11 cellular contexts compared by ENCODE assay signal in genomic region chr4:16764622-16765021, GRCh38.
A peak's percentile ranks its signal among the peaks of the same experiment; 100 is the strongest.
DNase-seq lines count a peak whose midpoint lies in the region; ATAC-seq, FAIRE-seq and TF ChIP-seq lines count a peak whose summit lies in the region.
"Had no signal": no experiment of that assay in that cellular context is flagged by ENCODE, and none has a peak within 500 bp of the region (broad histone marks: within the 10 kb centered on the region; RNA-seq: fewer than 3 reads in every experiment).

No MANE protein-coding gene starts in this region.

- H3K27ac ChIP-seq in GM23248: no peak overlapping the region
- no peak overlapping the region for H3K27ac ChIP-seq in neural cell (ENCODE audit: low read length)
- no peak overlapping the region for H3K27ac ChIP-seq in pancreas
- H3K27ac ChIP-seq: neutrophil had no signal

- H3F3A ChIP-seq in GM23248 (ENCODE audit: insufficient read depth) (peaks cover 31% of the 10 kb centered on the region), neural cell (ENCODE audit: insufficient read depth, low read length, poor library complexity, severe bottlenecking) (no peaks in the 10 kb centered on the region)

- H3K4me2 ChIP-seq in GM23248 (ENCODE audit: unreplicated experiment): no peak overlapping the region
- H3K4me2 ChIP-seq in neural cell (ENCODE audit: low read length): no peak overlapping the region

- intact Hi-C loops in pancreas (cut with DNase I): no loop called here

- 84 to 86% methylated on average over 6 of the region's 6 CpGs for WGBS in GM23248 (ENCODE audit: low coverage in 1 of 2, low lambda C conversion rate in 2 of 2, missing lambda C conversion rate in 2 of 2), 2 experiments
- WGBS in pancreas, 2 donors: 63 to 69% methylated on average over 6 of the region's 6 CpGs

- peak; percentile 27 for TF ChIP-seq RAD21 in neural cell (conservative IDR thresholded peaks at IDR 0.05)

- TF ChIP-seq EP300 in neural cell (conservative IDR thresholded peaks at IDR 0.05; ENCODE audit: poor library complexity, severe bottlenecking): no peak

- ATAC-seq in activated CD4-positive, CD25-positive, alpha-beta regulatory T cell treated with anti-CD3 and anti-CD28 coated beads, Interleukin-2, amount 50 U/mL, for 24 hours: no peak
- ATAC-seq in pancreas: no peak
- ATAC-seq: stimulated activated naive B cell treated with anti-CD40 and anti-IgM and Interleukin-4, amounts not matched to agents 10 μg/mL and 1 μg/mL and 100 μg/mL, for 72 hours had no signal

- no peak overlapping the region for H2AFZ ChIP-seq in GM23248
- H2AFZ ChIP-seq in neural cell (ENCODE audit: low read depth, low read length): no peak overlapping the region

- peak; percentile 36 for TF ChIP-seq CTCF in fibroblast of mammary gland (conservative IDR thresholded peaks at IDR 0.05; ENCODE audit: control insufficient read depth, insufficient read depth, low read depth, low read length)
- peak; percentile 26 for TF ChIP-seq CTCF in neural cell (IDR thresholded peaks at IDR 0.05; ENCODE audit: poor library complexity, severe bottlenecking)
- TF ChIP-seq CTCF in pancreas (IDR thresholded peaks at IDR 0.05): no peak

- no peak overlapping the region for H3K9ac ChIP-seq in GM23248
- no peak overlapping the region for H3K9ac ChIP-seq in neural cell (ENCODE audit: low read length)

- H3K4me1 ChIP-seq in GM23248 (ENCODE audit: insufficient read depth) (peaks cover 28% of the 10 kb centered on the region), pancreas (no peaks in the 10 kb centered on the region)

- no peak overlapping the region for H3K4me3 ChIP-seq in GM23248
- no peak overlapping the region for H3K4me3 ChIP-seq in fibroblast of mammary gland (ENCODE audit: control insufficient read depth, low read depth, low read length)
- H3K4me3 ChIP-seq in neural cell (ENCODE audit: low read length): no peak overlapping the region
- no peak overlapping the region for H3K4me3 ChIP-seq in pancreas

- in situ Hi-C loops in GM23248 (cut with MboI) (no loop called here), SK-MEL-5 (cut with HindIII; ENCODE audit: low pct_unique_long_range_greater_than_20kb, low sequenced_read_pairs) (no loop called here)

- H3K9me2 ChIP-seq in GM23248 (ENCODE audit: insufficient read depth): no peaks in the 10 kb centered on the region
- no peaks in the 10 kb centered on the region for H3K9me2 ChIP-seq in neural cell (ENCODE audit: insufficient read depth, low read length)

- H4K20me1 ChIP-seq in GM23248 (ENCODE audit: insufficient read depth) (no peaks in the 10 kb centered on the region), neural cell (ENCODE audit: insufficient read depth) (no peaks in the 10 kb centered on the region)

- H3K79me2 ChIP-seq in GM23248 (ENCODE audit: insufficient read depth) (peaks cover 28% of the 10 kb centered on the region), neural cell (replicated peaks; ENCODE audit: insufficient read depth, low read length) (no peaks in the 10 kb centered on the region)

- H3K36me3 ChIP-seq in GM23248 (ENCODE audit: low read depth): no peaks in the 10 kb centered on the region
- H3K36me3 ChIP-seq in neural cell (ENCODE audit: insufficient read depth, low read length): no peaks in the 10 kb centered on the region
- no peaks in the 10 kb centered on the region for H3K36me3 ChIP-seq in pancreas
- H3K36me3 ChIP-seq: neutrophil had no signal

- FAIRE-seq in pancreas (lab: Jason Lieb, UNC): no peak

- DNase-seq in GM23248 (peak; percentile 40), SK-MEL-5 (ENCODE audit: low read depth, low spot score) (peak; percentile 56), fibroblast of mammary gland (ENCODE audit: low read depth) (peak; percentile 25), pancreas (no peak)
- DNase-seq in activated naive CD4-positive, alpha-beta T cell (lab: John Stamatoyannopoulos, UW): no peak
- DNase-seq: islet precursor cell; NCI-H1417; stimulated activated naive B cell treated with anti-CD40 and anti-IgM and Interleukin-4, amounts not matched to agents 10 μg/mL and 1 μg/mL and 100 μg/mL, for 72 hours had no signal

- H3K27me3 ChIP-seq in GM23248 (replicated peaks; ENCODE audit: insufficient read depth) (no peaks in the 10 kb centered on the region), neural cell (ENCODE audit: insufficient read depth, low read depth, low read length) (no peaks in the 10 kb centered on the region), pancreas (no peaks in the 10 kb centered on the region)

- no peaks in the 10 kb centered on the region for H3K9me3 ChIP-seq in GM23248 (ENCODE audit: low read depth)
- no peaks in the 10 kb centered on the region for H3K9me3 ChIP-seq in neural cell (ENCODE audit: low read length)
- H3K9me3 ChIP-seq in pancreas: no peaks in the 10 kb centered on the region
- H3K9me3 ChIP-seq: neutrophil had no signal

TF ChIP-seq in neural cell, 6 proteins besides CTCF, POLR2A, EP300 and RAD21:
- no peak for TF ChIP-seq MXI1 (conservative IDR thresholded peaks at IDR 0.05; ENCODE audit: poor library complexity, severe bottlenecking)
- TF ChIP-seq EZH2 (IDR thresholded peaks at IDR 0.05; ENCODE audit: borderline replicate concordance, insufficient read depth, low read length, poor library complexity, severe bottlenecking): no peak
- TF ChIP-seq, protein P1, sequence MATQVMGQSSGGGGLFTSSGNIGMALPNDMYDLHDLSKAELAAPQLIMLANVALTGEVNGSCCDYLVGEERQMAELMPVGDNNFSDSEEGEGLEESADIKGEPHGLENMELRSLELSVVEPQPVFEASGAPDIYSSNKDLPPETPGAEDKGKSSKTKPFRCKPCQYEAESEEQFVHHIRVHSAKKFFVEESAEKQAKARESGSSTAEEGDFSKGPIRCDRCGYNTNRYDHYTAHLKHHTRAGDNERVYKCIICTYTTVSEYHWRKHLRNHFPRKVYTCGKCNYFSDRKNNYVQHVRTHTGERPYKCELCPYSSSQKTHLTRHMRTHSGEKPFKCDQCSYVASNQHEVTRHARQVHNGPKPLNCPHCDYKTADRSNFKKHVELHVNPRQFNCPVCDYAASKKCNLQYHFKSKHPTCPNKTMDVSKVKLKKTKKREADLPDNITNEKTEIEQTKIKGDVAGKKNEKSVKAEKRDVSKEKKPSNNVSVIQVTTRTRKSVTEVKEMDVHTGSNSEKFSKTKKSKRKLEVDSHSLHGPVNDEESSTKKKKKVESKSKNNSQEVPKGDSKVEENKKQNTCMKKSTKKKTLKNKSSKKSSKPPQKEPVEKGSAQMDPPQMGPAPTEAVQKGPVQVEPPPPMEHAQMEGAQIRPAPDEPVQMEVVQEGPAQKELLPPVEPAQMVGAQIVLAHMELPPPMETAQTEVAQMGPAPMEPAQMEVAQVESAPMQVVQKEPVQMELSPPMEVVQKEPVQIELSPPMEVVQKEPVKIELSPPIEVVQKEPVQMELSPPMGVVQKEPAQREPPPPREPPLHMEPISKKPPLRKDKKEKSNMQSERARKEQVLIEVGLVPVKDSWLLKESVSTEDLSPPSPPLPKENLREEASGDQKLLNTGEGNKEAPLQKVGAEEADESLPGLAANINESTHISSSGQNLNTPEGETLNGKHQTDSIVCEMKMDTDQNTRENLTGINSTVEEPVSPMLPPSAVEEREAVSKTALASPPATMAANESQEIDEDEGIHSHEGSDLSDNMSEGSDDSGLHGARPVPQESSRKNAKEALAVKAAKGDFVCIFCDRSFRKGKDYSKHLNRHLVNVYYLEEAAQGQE (IDR thresholded peaks at IDR 0.05; ENCODE audit: borderline replicate concordance): no peak
- TF ChIP-seq POLR2AphosphoS5 (IDR thresholded peaks at IDR 0.05): no peak
- no peak for TF ChIP-seq TAF1 (IDR thresholded peaks at IDR 0.05; ENCODE audit: low read depth)
- TF ChIP-seq SMC3 (conservative IDR thresholded peaks at IDR 0.05; ENCODE audit: poor library complexity): no peak

Comparison
In these comparisons a context has a peak if more than half of its experiments do, and no peak if none do; other contexts are left out.
1. DNase-seq: peak in GM23248 (single experiment), SK-MEL-5 (single experiment) and fibroblast of mammary gland (single experiment); none in pancreas (0 of 6) and activated naive CD4-positive, alpha-beta T cell (0 of 4).
2. CTCF ChIP-seq: peak in fibroblast of mammary gland (single experiment) and neural cell (single experiment); none in pancreas (0 of 4).